ENCODE assay signal across 7 cellular contexts in the genomic region with DNA sequence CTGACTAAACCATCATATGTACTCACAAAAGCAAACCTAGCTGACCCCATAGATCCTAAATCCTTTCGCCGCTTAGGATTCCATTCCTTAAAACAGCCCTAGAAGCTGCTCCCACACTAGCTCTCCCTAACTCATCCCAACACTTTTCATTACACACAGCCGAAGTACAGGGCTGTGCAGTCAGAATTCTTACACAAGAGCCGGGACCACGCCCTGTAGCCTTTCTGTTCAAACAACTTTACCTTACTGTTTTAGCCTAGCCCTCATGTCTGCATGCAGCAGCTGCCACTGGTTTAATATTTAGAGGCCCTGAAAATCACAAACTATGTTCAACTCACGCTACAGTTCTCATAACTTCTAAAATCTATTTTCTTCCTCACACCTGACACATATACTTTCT. TPM values are rescaled to one million over a fixed set of nuclear protein-coding genes. Genes with fewer than 3 reads are reported as not detected.
A peak's percentile ranks its signal among the peaks of the same experiment; 100 is the strongest.
DNase-seq lines count a peak whose midpoint lies in the region; ATAC-seq, FAIRE-seq and TF ChIP-seq lines count a peak whose summit lies in the region.
"Not testable (repeated sequence)": the region's sequence is repeated elsewhere in the genome, so short reads cannot be mapped to it uniquely, and the experiment has no call there.

No MANE protein-coding gene starts in this region.

- H3K4me3 ChIP-seq in A549; colonic mucosa; hepatocyte; HepG2 (replicated peaks in 1 of 3; ENCODE audit: insufficient read depth in 1 of 3, low read depth in 2 of 3, low read length in 3 of 3); lung; stomach: not testable (repeated sequence)

- in situ Hi-C loops in HepG2 (cut with HindIII; ENCODE audit: extremely low pct_ligation_motif_present, low pct_unique_long_range_greater_than_20kb), result not testable (repeated sequence)

- not testable (repeated sequence) for H3K4me1 Mint-ChIP-seq in MCF 10A (ENCODE audit: insufficient read depth, unreplicated experiment)

- H3K79me2 ChIP-seq in hepatocyte; HepG2 (ENCODE audit: insufficient read depth, low read length): not testable (repeated sequence)

- 59% methylated on average over 6 of the region's 6 CpGs for WGBS in A549 (ENCODE audit: missing lambda C conversion rate)
- 70% methylated on average over 6 of the region's 6 CpGs for WGBS in hepatocyte (ENCODE audit: low lambda C conversion rate, missing lambda C conversion rate)
- WGBS in HepG2 (ENCODE audit: low lambda C conversion rate), result 2% methylated on average over 6 of the region's 6 CpGs
- WGBS in lung, 2 donors, result 76 to 88% methylated on average over 6 of the region's 6 CpGs
- 55 to 80% (median 75%) methylated on average over 6 of the region's 6 CpGs for WGBS in stomach, 5 donors

- not testable (repeated sequence) for H3K9me3 ChIP-seq in A549; colonic mucosa; hepatocyte (ENCODE audit: low read depth); HepG2 (ENCODE audit: low read length); lung (ENCODE audit: control insufficient read depth in 2 of 2, insufficient read depth in 1 of 2, low read length in 1 of 2); stomach

- not testable (repeated sequence) for H3K27ac Mint-ChIP-seq in MCF 10A (ENCODE audit: low read depth, unreplicated experiment)

- not testable (repeated sequence) for TF ChIP-seq EP300 in A549 (IDR thresholded peaks at IDR 0.05); HepG2 (IDR thresholded peaks at IDR 0.05; ENCODE audit: low read depth in 2 of 2, low read length in 2 of 2); HepG2 (CRISPR knock-in tag; IDR thresholded peaks at IDR 0.05; ENCODE audit: borderline replicate concordance); stomach (IDR thresholded peaks at IDR 0.05)

- not testable (repeated sequence) for DNase-seq in A549 (ENCODE audit: low read depth in 1 of 2, low spot score in 1 of 2)
- DNase-seq in MCF 10A (ENCODE audit: unreplicated experiment) (peak; percentile 21), colonic mucosa (peak; percentile 29), hepatocyte (ENCODE audit: low spot score) (peak; percentile 19), HepG2 (ENCODE audit: low spot score) (peak; percentile 44), lung (ENCODE audit: low spot score) (peak; percentile 35), stomach (peak; percentile 59)

- not testable (repeated sequence) for TF ChIP-seq RAD21 in A549 (conservative IDR thresholded peaks at IDR 0.05 in 1 of 2, IDR thresholded peaks at IDR 0.05 in 1 of 2); HepG2 (CRISPR knock-in tag; IDR thresholded peaks at IDR 0.05)

- not testable (repeated sequence) for H3K9ac ChIP-seq in colonic mucosa (ENCODE audit: low read depth in 2 of 2, low read length in 2 of 2); HepG2 (ENCODE audit: insufficient read depth, low read depth, low read length)

- not testable (repeated sequence) for H3K9me3 Mint-ChIP-seq in MCF 10A (ENCODE audit: unreplicated experiment)

- POLR2A ChIA-PET in A549 (lab: Yijun Ruan, JAX), result not testable (repeated sequence)
- POLR2A ChIA-PET in MCF 10A (lab: Yijun Ruan, JAX), result interaction anchor here (0.6 to 1.6 kb wide), 3 partner anchors 19 to 194 kb away, joined by 3 read pairs; a partner anchor contains a TSS
- POLR2A ChIA-PET in HepG2 (lab: Yijun Ruan, JAX), result interaction anchor here (2.3 kb wide), 1 partner anchor 19 kb away, joined by 7 read pairs; a partner anchor contains a TSS

- intact Hi-C loops in MCF 10A (cut with micrococcal nuclease); colonic mucosa (cut with DNase I); HepG2 (cut with micrococcal nuclease; ENCODE audit: unreplicated experiment); stomach (cut with DNase I; ENCODE audit: low total_unique reads): not testable (repeated sequence)

- H3K4me2 ChIP-seq in A549, result peak overlapping the region; percentile 36; the same call in 2 of the 3 replicates
- H3K4me2 ChIP-seq in hepatocyte, result not testable (repeated sequence)
- H3K4me2 ChIP-seq in HepG2 (ENCODE audit: low read depth, low read length), result peak overlapping the region; percentile 49; the same call in 1 of the 2 replicates

- not testable (repeated sequence) for H3K36me3 ChIP-seq in colonic mucosa; hepatocyte (replicated peaks; ENCODE audit: insufficient read depth, low read depth); HepG2 (replicated peaks in 1 of 2; ENCODE audit: control insufficient read depth in 1 of 2, insufficient read depth in 2 of 2, low read length in 2 of 2); lung (ENCODE audit: control insufficient read depth in 2 of 2, insufficient read depth in 2 of 2, low read length in 2 of 2); stomach

- H4K20me1 ChIP-seq in hepatocyte (ENCODE audit: insufficient read depth, poor library complexity, severe bottlenecking); HepG2 (ENCODE audit: insufficient read depth, low read length): not testable (repeated sequence)

- ATAC-seq in A549; HepG2; lung (ENCODE audit: insufficient read depth, low FRiP score): not testable (repeated sequence)

- H3K4me3 Mint-ChIP-seq in MCF 10A (ENCODE audit: unreplicated experiment), result not testable (repeated sequence)

- TF ChIP-seq CTCF in A549 (IDR thresholded peaks at IDR 0.05); MCF 10A (IDR thresholded peaks at IDR 0.05; ENCODE audit: unreplicated experiment); colonic mucosa (IDR thresholded peaks at IDR 0.05); hepatocyte (IDR thresholded peaks at IDR 0.05; ENCODE audit: poor library complexity); HepG2 (CRISPR knock-in tag; IDR thresholded peaks at IDR 0.05); lung (IDR thresholded peaks at IDR 0.05; ENCODE audit: control extremely low read depth, extremely low read depth); stomach (IDR thresholded peaks at IDR 0.05): not testable (repeated sequence)

- not testable (repeated sequence) for H3K36me3 Mint-ChIP-seq in MCF 10A (ENCODE audit: insufficient read depth, unreplicated experiment)

- H3K4me1 ChIP-seq in A549; colonic mucosa; hepatocyte (ENCODE audit: insufficient read depth); lung (ENCODE audit: control insufficient read depth in 2 of 2, insufficient read depth in 2 of 2, low read length in 2 of 2); stomach: not testable (repeated sequence)
- peaks cover 12% of the 10 kb centered on the region for H3K4me1 ChIP-seq in HepG2 (ENCODE audit: insufficient read depth, low read length)

- not testable (repeated sequence) for FAIRE-seq in A549 (lab: Jason Lieb, UNC)
- peak; percentile 40 for FAIRE-seq in HepG2 (lab: Jason Lieb, UNC)

- H2AFZ ChIP-seq in hepatocyte; HepG2 (ENCODE audit: low read length): not testable (repeated sequence)

- not testable (repeated sequence) for BruUV-seq in MCF 10A (replicated peaks; lab: Mats Ljungman, UMichigan); HepG2 (replicated peaks; lab: Mats Ljungman, UMichigan)

- H3K27me3 Mint-ChIP-seq in MCF 10A (ENCODE audit: insufficient read depth, unreplicated experiment), result peaks cover 11% of the 10 kb centered on the region

- H3K27ac ChIP-seq in A549, result peak overlapping the region in 1 of 2 experiments; percentile 53; a peak in 2 of 6 replicates
- not testable (repeated sequence) for H3K27ac ChIP-seq in colonic mucosa; hepatocyte; HepG2 (ENCODE audit: extremely low read length, insufficient read depth, low read length); lung (ENCODE audit: low read depth in 1 of 2, low read length in 1 of 2); stomach

- TF ChIP-seq POLR2A in A549 (IDR thresholded peaks at IDR 0.05; ENCODE audit: low read length); HepG2 (IDR thresholded peaks at IDR 0.05; ENCODE audit: insufficient read depth in 1 of 2, low read depth in 2 of 2, low read length in 2 of 2); stomach (IDR thresholded peaks at IDR 0.05): not testable (repeated sequence)

- CTCF ChIA-PET in A549 (lab: Yijun Ruan, JAX), result interaction anchor here (0.6 kb wide), 1 partner anchor 72 kb away, joined by 3 read pairs; no protein-coding TSS in a partner anchor
- CTCF ChIA-PET in MCF 10A (lab: Yijun Ruan, JAX); HepG2 (lab: Yijun Ruan, JAX; ENCODE audit: low intra/inter-chr PET ratio, low total read pairs): not testable (repeated sequence)

- H3K9me2 ChIP-seq in hepatocyte (replicated peaks; ENCODE audit: insufficient read depth), result not testable (repeated sequence)

- not testable (repeated sequence) for H3K27me3 ChIP-seq in colonic mucosa; hepatocyte; HepG2 (ENCODE audit: control insufficient read depth in 1 of 2, insufficient read depth in 2 of 2, low read length in 2 of 2); lung (ENCODE audit: control insufficient read depth, insufficient read depth); stomach

RNA-seq across cellular contexts. Expression of a gene that starts 19.5 kb away (rescaled TPM):
- polyA plus RNA-seq in A549 (2011; rRNA removed) (6.7 and 11.6 TPM in 2 replicates), A549 (2017; fragmentation: RNase III; extraction: RNeasy Plus Mini Kit Qiagen cat#74134 plus additional on column Dnase treatment) (10.9 to 14.0 TPM (median 13.7 TPM) in 3 replicates), hepatocyte (4.5 and 5.2 TPM in 2 replicates), HepG2 (2011; rRNA removed) (3.6 and 4.9 TPM in 2 replicates), lung (10 to 100 TPM in 1 of 2 donors, 1 to 10 TPM in 1; 8.0 to 18.6 TPM), stomach (10 to 100 TPM in 1 of 3 donors, 1 to 10 TPM in 2; 4.6 to 13.1 (median 9.0) TPM)
- 4.7 and 7.1 TPM in 2 replicates for polyA plus RNA-seq in A549 (2012; cell fraction: cytosol; rRNA removed)
- 10.6 and 12.3 TPM in 2 replicates for polyA plus RNA-seq in A549 (2012; cell fraction: nucleus; rRNA removed)
- 16.7 and 20.0 TPM in 2 replicates for polyA minus RNA-seq in A549 (2011; rRNA and poly(A)+ RNA removed)
- total RNA-seq in MCF 10A (2022) (32.3 and 33.8 TPM in 2 replicates), colonic mucosa (10 to 100 TPM; 17.6 to 27.4 TPM), hepatocyte (9.3 and 15.5 TPM in 2 replicates), HepG2 (2016; rRNA removed; fragmentation: Illumina TruSeq; extraction: Trizol) (14.8 and 18.5 TPM in 2 replicates), lung (10 to 100 TPM; 27.1 to 50.1 TPM), stomach (10 to 100 TPM; 28.1 to 40.8 (median 32.6) TPM)
- 6.4 and 10.2 TPM in 2 replicates for total RNA-seq in HepG2 (2016; cell fraction: cytosol; rRNA removed; fragmentation: Illumina TruSeq; extraction: Trizol; ENCODE audit: low read depth)
- total RNA-seq in HepG2 (2016; cell fraction: insoluble cytoplasmic fraction; rRNA removed; fragmentation: Illumina TruSeq; extraction: Trizol), result 15.9 and 17.0 TPM in 2 replicates
- 6.5 and 7.4 TPM in 2 replicates for total RNA-seq in HepG2 (2016; cell fraction: membrane; rRNA removed; fragmentation: Illumina TruSeq; extraction: Trizol)
- 20.6 and 22.8 TPM in 2 replicates for total RNA-seq in HepG2 (2016; cell fraction: nucleus; rRNA removed; fragmentation: Illumina TruSeq; extraction: Trizol)
- polyA plus RNA-seq in HepG2 (2011; cell fraction: cytosol; rRNA removed), result 3.5 and 3.6 TPM in 2 replicates
- polyA plus RNA-seq in HepG2 (2011; cell fraction: nucleus; rRNA removed), result 10.3 and 12.1 TPM in 2 replicates
- polyA plus RNA-seq in HepG2 (2012), result 9.6 and 12.2 TPM in 2 replicates
- polyA plus RNA-seq in HepG2 (2016; cell fraction: cytosol; fragmentation: Illumina TruSeq; extraction: Trizol; ENCODE audit: low read depth), result 1.4 and 1.9 TPM in 2 replicates
- polyA plus RNA-seq in HepG2 (2016; cell fraction: insoluble cytoplasmic fraction; fragmentation: Illumina TruSeq; extraction: Trizol; ENCODE audit: low read depth), result 11.6 and 14.5 TPM in 2 replicates
- polyA plus RNA-seq in HepG2 (2016; cell fraction: membrane; fragmentation: Illumina TruSeq; extraction: Trizol; ENCODE audit: low read depth), result 3.2 TPM in 2 replicates
- polyA plus RNA-seq in HepG2 (2016; cell fraction: nucleus; fragmentation: Illumina TruSeq; extraction: Trizol; ENCODE audit: insufficient read depth, low read depth), result 24.6 and 30.0 TPM in 2 replicates
- polyA minus RNA-seq in HepG2 (2011; rRNA and poly(A)+ RNA removed; ENCODE audit: low replicate concordance), result 18.6 and 20.6 TPM in 2 replicates
- 8.1 and 15.6 TPM in 2 replicates for polyA minus RNA-seq in HepG2 (2011; cell fraction: cytosol; rRNA and poly(A)+ RNA removed)
- polyA minus RNA-seq in HepG2 (2011; cell fraction: nucleus; rRNA and poly(A)+ RNA removed), result 40.0 and 46.2 TPM in 2 replicates
